Comparison of ENCODE assay signal across 12 cellular contexts in the genomic region with DNA sequence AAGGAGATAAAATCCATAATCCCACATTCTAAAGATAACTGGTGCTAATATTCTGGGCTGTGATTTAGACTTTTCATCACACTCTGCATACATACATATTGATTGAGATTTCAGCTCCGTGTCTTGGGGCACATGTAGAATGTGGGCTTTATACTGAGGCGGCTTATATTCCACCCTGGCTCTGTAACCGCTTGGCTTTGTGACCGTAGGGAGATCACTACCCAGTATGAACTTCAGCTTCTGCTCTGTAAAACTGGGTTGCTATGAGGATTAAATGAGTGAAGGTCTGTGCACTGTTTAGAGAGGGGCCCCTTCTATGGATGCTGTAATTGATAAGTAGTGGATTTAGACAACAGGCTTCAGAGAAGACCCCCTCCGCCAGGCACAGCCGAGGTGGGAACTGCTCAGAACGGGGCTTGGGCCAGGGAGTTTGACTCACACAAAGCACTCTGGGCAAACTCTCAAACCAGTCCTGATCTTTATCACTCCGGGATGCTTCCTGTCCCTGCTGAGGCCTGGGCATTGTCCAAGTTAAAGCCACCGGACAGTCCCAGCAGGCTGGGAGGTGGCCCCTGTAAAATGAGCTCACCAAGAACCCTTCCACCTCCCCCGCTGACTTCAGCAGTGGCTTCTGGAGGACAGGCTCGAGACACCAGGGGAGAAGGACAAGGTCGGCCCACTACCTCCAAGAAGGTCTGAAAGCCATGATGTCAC. TPM values are rescaled to one million over a fixed set of nuclear protein-coding genes. Genes with fewer than 3 reads are reported as not detected.
A peak's percentile ranks its signal among the peaks of the same experiment; 100 is the strongest.
DNase-seq lines count a peak whose midpoint lies in the region; ATAC-seq and TF ChIP-seq lines count a peak whose summit lies in the region.
"Had no signal": no experiment of that assay in that cellular context is flagged by ENCODE, and none has a peak within 500 bp of the region (broad histone marks: within the 10 kb centered on the region; RNA-seq: fewer than 3 reads in every experiment).

No MANE protein-coding gene starts in this region.

- H3K4me3 ChIP-seq in spleen, result no peak overlapping the region

- H3K27me3 Mint-ChIP-seq in HFFc6 (ENCODE audit: insufficient read depth), result peaks cover 1% of the 10 kb centered on the region; the same call in 1 of the 2 replicates
- H3K27me3 Mint-ChIP-seq in brain, result no peaks in the 10 kb centered on the region
- no peaks in the 10 kb centered on the region for H3K27me3 Mint-ChIP-seq in CD4-positive, alpha-beta T cell

- peaks cover 17% of the 10 kb centered on the region for H3K9me3 Mint-ChIP-seq in HFFc6
- H3K9me3 Mint-ChIP-seq in brain, result peaks cover 0 to 1% (median 0%) of the 10 kb centered on the region in 5 experiments
- no peaks in the 10 kb centered on the region for H3K9me3 Mint-ChIP-seq in CD4-positive, alpha-beta T cell

- TF ChIP-seq CTCF in HFFc6 (IDR thresholded peaks at IDR 0.05) (no peak), brain (conservative IDR thresholded peaks at IDR 0.05) (no peak), spleen (IDR thresholded peaks at IDR 0.05 in 8 of 11, conservative IDR thresholded peaks at IDR 0.05 in 3 of 11) (no peak)
- no peak for TF ChIP-seq CTCF in CD4-positive, alpha-beta T cell (IDR thresholded peaks at IDR 0.05)

- peak overlapping the region; percentile 51; the same call in 1 of the 2 replicates for H3K4me3 Mint-ChIP-seq in HFFc6
- H3K4me3 Mint-ChIP-seq in brain, result no peak overlapping the region
- no peak overlapping the region for H3K4me3 Mint-ChIP-seq in CD4-positive, alpha-beta T cell

- H3K4me1 ChIP-seq in spleen, result peaks cover 0 to 42% (median 16%) of the 10 kb centered on the region in 6 donors

- WGBS in spleen, 5 donors, result 45 to 65% (median 59%) methylated on average over 11 to 12 of the region's 12 CpGs

- H3K36me3 ChIP-seq in spleen, result no peaks in the 10 kb centered on the region

- H3K4me1 Mint-ChIP-seq in HFFc6 (ENCODE audit: low read depth) (peaks cover 25% of the 10 kb centered on the region), brain (peaks cover 8% of the 10 kb centered on the region)
- no peaks in the 10 kb centered on the region for H3K4me1 Mint-ChIP-seq in CD4-positive, alpha-beta T cell (ENCODE audit: low read depth)

- no peak for TF ChIP-seq POLR2A in spleen (IDR thresholded peaks at IDR 0.05)

- ATAC-seq in GM21723 (IDR thresholded peaks at IDR 0.05; ENCODE audit: unreplicated experiment), result no peak
- ATAC-seq in CD4-positive, alpha-beta T cell (ENCODE audit: poor library complexity), result no peak

- DNase-seq in HFFc6 (peak; percentile 58), islet precursor cell (peak; percentile 97), spleen (no peak), NAMALWA (ENCODE audit: low spot score) (no peak), T-helper 1 cell (no peak)
- DNase-seq in CD4-positive, alpha-beta T cell, result no peak
- DNase-seq: activated T-cell treated with anti-CD3 and anti-CD28 coated beads for 4 hours, GDM1, KG1 had no signal

- H3K27me3 ChIP-seq in spleen (replicated peaks in 1 of 7), result no peaks in the 10 kb centered on the region
- H3K27me3 ChIP-seq in CD4-positive, alpha-beta T cell (ENCODE audit: control insufficient read depth, insufficient read depth, low read length), result no peaks in the 10 kb centered on the region

- intact Hi-C loops in spleen (cut with DNase I; ENCODE audit: low total_unique reads), result no loop called here
- intact Hi-C loops in CD4-positive, alpha-beta T cell (cut with DNase I, micrococcal nuclease), result loop anchor here in 1 of 2 experiments (5.0 kb wide), 1 partner anchor 48 kb away; no protein-coding TSS in a partner anchor

- CTCF ChIA-PET in CD4-positive, alpha-beta T cell (lab: Charles Lee), result no interaction called here

- no peaks in the 10 kb centered on the region for H3K9me3 ChIP-seq in spleen
- no peaks in the 10 kb centered on the region for H3K9me3 ChIP-seq in CD4-positive, alpha-beta T cell (ENCODE audit: control insufficient read depth, low read length)

- no peaks in the 10 kb centered on the region for H3K36me3 Mint-ChIP-seq in HFFc6 (ENCODE audit: low read depth)
- no peaks in the 10 kb centered on the region for H3K36me3 Mint-ChIP-seq in brain
- H3K36me3 Mint-ChIP-seq in CD4-positive, alpha-beta T cell (ENCODE audit: low read depth), result no peaks in the 10 kb centered on the region

- H3K27ac ChIP-seq in spleen, result peak overlapping the region in 7 of 8 donors; percentile 5 to 51 (median 39)
- no peak overlapping the region for H3K27ac ChIP-seq in CD4-positive, alpha-beta T cell (ENCODE audit: low read depth, low read length)

- H3K27ac Mint-ChIP-seq in HFFc6 (peak overlapping the region; percentile 54; the same call in 1 of the 2 replicates), brain (peak overlapping the region in 3 of 5 experiments; percentile 6 to 28 (median 8))
- H3K27ac Mint-ChIP-seq in CD4-positive, alpha-beta T cell, result no peak overlapping the region

- POLR2A ChIA-PET in CD4-positive, alpha-beta T cell (lab: Charles Lee), result no interaction called here

RNA-seq across cellular contexts. Expression of a gene that starts 17.2 kb away (rescaled TPM):
- 1 to 10 TPM; 1.3 to 5.0 (median 1.6) TPM for total RNA-seq in HFFc6 (2021; fragmentation: NEBNext Ultra II Directional; extraction: Animal tissue kit (Norgen Biotek cat#: 25700))
- polyA plus RNA-seq in brain (ENCODE audit: insufficient read depth, low read depth, low replicate concordance) (8.6 TPM), spleen (1 to 10 TPM in 2 of 3 donors, under 1 TPM in 1; 0.72 to 2.7 (median 1.0) TPM)
- total RNA-seq in spleen, result 10 to 100 TPM in 4 of 7 donors, 1 to 10 TPM in 3; 7.4 to 11.9 (median 11.4) TPM
- total RNA-seq in CD4-positive, alpha-beta T cell, result 1 to 10 TPM; 2.6 to 2.9 TPM

RNA-seq across cellular contexts. Expression of a gene that starts 23.3 kb away (rescaled TPM):
- not detected for total RNA-seq in HFFc6 (2021; fragmentation: NEBNext Ultra II Directional; extraction: Animal tissue kit (Norgen Biotek cat#: 25700))
- polyA plus RNA-seq in brain (ENCODE audit: insufficient read depth, low read depth, low replicate concordance) (not detected), spleen (not detected)
- not detected for total RNA-seq in spleen
- not detected for total RNA-seq in CD4-positive, alpha-beta T cell
- total RNA-seq: fibroblast of lung had no signal
- polyA plus RNA-seq: fibroblast of lung had no signal

Comparison
In these comparisons a context has a peak if more than half of its experiments do, and no peak if none do; other contexts are left out.
1. DNase-seq: peak in HFFc6 (single experiment) and islet precursor cell (single experiment); none in spleen (single experiment), NAMALWA (single experiment), CD4-positive, alpha-beta T cell (0 of 10) and T-helper 1 cell (0 of 5).